In the genomic region with DNA sequence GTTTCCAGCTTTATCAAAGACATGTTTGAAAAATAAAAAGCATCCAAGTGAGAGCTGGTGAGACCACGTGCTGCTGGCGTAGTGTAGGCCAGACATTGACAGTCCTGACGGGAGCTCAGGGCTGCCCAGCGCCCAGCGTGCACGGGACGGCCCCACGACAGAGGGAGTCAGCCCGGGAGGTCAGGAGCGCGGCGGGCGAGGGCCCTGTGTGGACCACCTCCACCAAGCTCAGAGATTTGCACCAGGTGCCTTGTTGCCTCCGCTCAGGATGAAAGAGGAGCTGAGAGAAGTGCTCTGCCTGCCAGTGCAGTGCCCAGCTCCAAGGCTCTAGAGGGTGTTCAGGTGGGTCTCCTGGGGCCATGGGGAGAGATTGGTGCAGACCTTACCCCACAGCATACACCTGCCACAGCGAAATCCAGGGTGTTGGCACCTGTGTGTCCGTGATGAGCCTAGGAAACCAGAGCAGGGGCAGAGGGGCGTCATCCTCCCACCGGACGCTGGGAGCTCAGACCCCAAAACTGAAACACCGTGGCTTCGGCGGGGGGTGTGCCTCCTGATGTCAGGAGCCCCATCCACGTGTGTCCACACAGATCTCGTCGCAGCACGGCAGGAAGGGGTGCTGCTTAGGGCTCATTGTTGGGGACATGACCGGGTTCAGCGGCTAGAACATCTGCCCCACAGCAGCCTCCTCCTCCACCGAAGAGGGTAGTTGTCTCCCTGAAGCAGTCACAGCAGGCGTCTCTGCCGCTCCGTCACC, we compare ENCODE assay signal across 26 cellular contexts.
"Had no signal": no experiment of that assay in that cellular context is flagged by ENCODE, and none has a peak within 500 bp of the region (broad histone marks: within the 10 kb centered on the region; RNA-seq: fewer than 3 reads in every experiment).

No MANE protein-coding gene starts in this region.

- H3K27me3 Mint-ChIP-seq: activated naive CD8-positive, alpha-beta T cell treated with anti-CD3 and anti-CD28 coated beads, Interleukin-2, amount 50 U/mL, for 24 hours had no signal

- DNase-seq: activated CD4-positive, alpha-beta T cell treated with anti-CD3 and anti-CD28 coated beads for 1 hour; activated CD4-positive, alpha-beta T cell treated with anti-CD3 and anti-CD28 coated beads, Interleukin-2, amount 50 U/mL, for 4 hours; activated CD8-positive, alpha-beta memory T cell treated with anti-CD3 and anti-CD28 coated beads, Interleukin-2, amount 50 U/mL, for 4 hours; activated gamma-delta T cell; activated naive CD4-positive, alpha-beta T cell treated with anti-CD3 and anti-CD28 coated beads, Interleukin-2, amount 50 U/mL, for 16 hours; activated naive CD8-positive, alpha-beta T cell treated with anti-CD3 and anti-CD28 coated beads, Interleukin-2, amount 50 U/mL, for 24 hours; activated T-cell treated with anti-CD3 and anti-CD28 coated beads, Interleukin-2, amount 50 U/mL, for 1 hour; amygdala; erythroblast; gastrocnemius medialis; glutamatergic neuron; islet precursor cell; left ventricle myocardium inferior; stimulated activated CD4-positive, alpha-beta T cell treated with anti-CD3 and anti-CD28 coated beads, Interleukin-1b, Interleukin-23, amount 100 ng/mL, for 48 hours; stimulated activated CD4-positive, alpha-beta T cell treated with anti-CD3 and anti-CD28 coated beads, Interleukin-4, amount 100 ng/mL, for 4 hours; stimulated activated CD8-positive, alpha-beta memory T cell treated with anti-CD3 and anti-CD28 coated beads, Interleukin-4, amount 100 ng/mL, for 48 hours; SW 1271; T-helper 2 cell; tibial artery had no signal

- H3K4me1 Mint-ChIP-seq: nephron had no signal

- H3K4me1 ChIP-seq: gastrocnemius medialis, left ventricle myocardium inferior, parathyroid adenoma had no signal

- H3K27ac ChIP-seq: gastrocnemius medialis, left ventricle myocardium inferior, parathyroid adenoma, right atrium auricular region, suprapubic skin, tibial artery had no signal

- H3K4me3 Mint-ChIP-seq: activated naive CD8-positive, alpha-beta T cell treated with anti-CD3 and anti-CD28 coated beads, Interleukin-2, amount 50 U/mL, for 24 hours; dendritic cell treated with granulocyte-macrophage colony-stimulating factor and Interleukin-4, amounts not matched to agents 40 ng/mL and 50 ng/mL, for 4 days; nephron had no signal

- H3K27ac Mint-ChIP-seq: activated naive CD8-positive, alpha-beta T cell treated with anti-CD3 and anti-CD28 coated beads, Interleukin-2, amount 50 U/mL, for 24 hours; dendritic cell treated with granulocyte-macrophage colony-stimulating factor and Interleukin-4, amounts not matched to agents 40 ng/mL and 50 ng/mL, for 4 days; nephron had no signal

- ATAC-seq: activated naive CD8-positive, alpha-beta T cell treated with anti-CD3 and anti-CD28 coated beads, Interleukin-2, amount 50 U/mL, for 24 hours; gastrocnemius medialis had no signal

- H3K9me3 Mint-ChIP-seq: activated naive CD8-positive, alpha-beta T cell treated with anti-CD3 and anti-CD28 coated beads, Interleukin-2, amount 50 U/mL, for 24 hours; dendritic cell treated with granulocyte-macrophage colony-stimulating factor and Interleukin-4, amounts not matched to agents 40 ng/mL and 50 ng/mL, for 4 days had no signal

- H3K4me3 ChIP-seq: gastrocnemius medialis, left ventricle myocardium inferior, lung, right atrium auricular region, smooth muscle cell, suprapubic skin, tibial artery had no signal

- H3K27me3 ChIP-seq: right atrium auricular region, suprapubic skin, tibial artery had no signal

- H3K9me3 ChIP-seq: gastrocnemius medialis, left ventricle myocardium inferior, right atrium auricular region, suprapubic skin, tibial artery had no signal
